ENCODE assay signal across 20 cellular contexts in genomic region chr1:1287288-1288110, GRCh38. TPM values are rescaled to one million over a fixed set of nuclear protein-coding genes. Genes with fewer than 3 reads are reported as not detected.
DNase-seq lines count a peak whose midpoint lies in the region; ATAC-seq and TF ChIP-seq lines count a peak whose summit lies in the region.
"Had no signal": no experiment of that assay in that cellular context is flagged by ENCODE, and none has a peak within 500 bp of the region (broad histone marks: within the 10 kb centered on the region; RNA-seq: fewer than 3 reads in every experiment).

No MANE protein-coding gene starts in this region.

- intact Hi-C loops in activated CD4-positive, alpha-beta T cell treated with anti-CD3 and anti-CD28 coated beads for 36 hours (cut with DNase I, micrococcal nuclease): no loop called here
- intact Hi-C loops in psoas muscle (cut with DNase I): no loop called here

- DNase-seq in activated CD4-positive, alpha-beta T cell treated with anti-CD3 and anti-CD28 coated beads for 36 hours: peak; percentile 32
- no peak for DNase-seq in activated CD4-positive, alpha-beta T cell treated with anti-CD3 and anti-CD28 coated beads for 48 hours
- DNase-seq in H7 (peak; percentile 75), WTC11 (ENCODE audit: low spot score) (peak; percentile 10), psoas muscle (peak; percentile 12 to 50), NCI-H1105 (lab: John Stamatoyannopoulos, UW) (no peak)
- DNase-seq: ACHN; AML-193; Calu3; CD4-positive, CD25-positive, alpha-beta regulatory T cell; DND-41; GDM1; GM23248; NCI-H1092; NCI-H2029; NK-92 treated with Interleukin-12 subunit alpha and Interleukin-12 subunit beta, amount 100 ng/mL, for 24 hours; SHP77 treated with DMSO at 0.1 percent for 48 hours; T-helper 1 cell had no signal

- H3K27ac Mint-ChIP-seq in activated CD4-positive, alpha-beta T cell treated with anti-CD3 and anti-CD28 coated beads for 36 hours: no peak overlapping the region
- no peak overlapping the region for H3K27ac Mint-ChIP-seq in WTC11
- H3K27ac Mint-ChIP-seq: CD4-positive, CD25-positive, alpha-beta regulatory T cell had no signal

- 81 to 85% (median 81%) methylated on average over 41 to 46 of the region's 46 CpGs for WGBS in psoas muscle, 3 donors

- no peaks in the 10 kb centered on the region for H3K9me3 Mint-ChIP-seq in activated CD4-positive, alpha-beta T cell treated with anti-CD3 and anti-CD28 coated beads for 36 hours (ENCODE audit: low read depth)
- H3K9me3 Mint-ChIP-seq in WTC11: no peaks in the 10 kb centered on the region

- no peaks in the 10 kb centered on the region for H3K4me1 ChIP-seq in psoas muscle

- no peaks in the 10 kb centered on the region for H3K27me3 Mint-ChIP-seq in activated CD4-positive, alpha-beta T cell treated with anti-CD3 and anti-CD28 coated beads for 36 hours
- no peaks in the 10 kb centered on the region for H3K27me3 Mint-ChIP-seq in WTC11 (ENCODE audit: low read depth)
- H3K27me3 Mint-ChIP-seq: CD4-positive, CD25-positive, alpha-beta regulatory T cell had no signal

- H3K36me3 ChIP-seq in H7 (replicated peaks; ENCODE audit: control insufficient read depth, insufficient read depth, low read length) (no peaks in the 10 kb centered on the region), psoas muscle (ENCODE audit: insufficient read depth in 1 of 2, low read depth in 1 of 2) (no peaks in the 10 kb centered on the region)

- H3K27me3 ChIP-seq in H7 (ENCODE audit: control insufficient read depth, insufficient read depth, low read length) (no peaks in the 10 kb centered on the region), psoas muscle (ENCODE audit: insufficient read depth in 3 of 3, low read length in 2 of 3) (peaks cover 0 to 33% (median 4%) of the 10 kb centered on the region in 3 donors)

- no peak for ATAC-seq in activated CD4-positive, alpha-beta T cell treated with anti-CD3 and anti-CD28 coated beads for 36 hours
- no peak for ATAC-seq in WTC11
- ATAC-seq in psoas muscle: no peak
- ATAC-seq in HG03175 (IDR thresholded peaks at IDR 0.05; ENCODE audit: unreplicated experiment): no peak
- ATAC-seq: SK-N-SH treated with all-trans-retinoic acid at 6 μM for 48 hours had no signal

- no peaks in the 10 kb centered on the region for H3K36me3 Mint-ChIP-seq in activated CD4-positive, alpha-beta T cell treated with anti-CD3 and anti-CD28 coated beads for 36 hours (ENCODE audit: low read depth)
- H3K36me3 Mint-ChIP-seq in WTC11: no peaks in the 10 kb centered on the region
- H3K36me3 Mint-ChIP-seq: CD4-positive, CD25-positive, alpha-beta regulatory T cell had no signal

- H3K4me3 ChIP-seq in H7 (ENCODE audit: insufficient read depth, low read depth, low read length) (no peak overlapping the region), psoas muscle (no peak overlapping the region)
- H3K4me3 ChIP-seq: GM23248 had no signal

- CTCF ChIA-PET in activated CD4-positive, alpha-beta T cell treated with anti-CD3 and anti-CD28 coated beads for 36 hours (lab: Charles Lee): no interaction called here
- CTCF ChIA-PET in WTC11 (lab: Charles Lee): interaction anchor here (0.6 to 1.8 kb wide), 2 partner anchors 8 to 40 kb away, joined by 8 read pairs; partner anchors contain the start of gene C1QTNF12

- no peak overlapping the region for H3K4me3 Mint-ChIP-seq in activated CD4-positive, alpha-beta T cell treated with anti-CD3 and anti-CD28 coated beads for 36 hours
- no peak overlapping the region for H3K4me3 Mint-ChIP-seq in WTC11
- H3K4me3 Mint-ChIP-seq: CD4-positive, CD25-positive, alpha-beta regulatory T cell had no signal

- no peaks in the 10 kb centered on the region for H3K9me3 ChIP-seq in psoas muscle

- TF ChIP-seq CTCF in WTC11 (IDR thresholded peaks at IDR 0.05): no peak
- TF ChIP-seq CTCF in psoas muscle (IDR thresholded peaks at IDR 0.05): no peak

- POLR2A ChIA-PET in activated CD4-positive, alpha-beta T cell treated with anti-CD3 and anti-CD28 coated beads for 36 hours (lab: Charles Lee): no interaction called here
- POLR2A ChIA-PET in WTC11 (lab: Charles Lee): no interaction called here

- no peaks in the 10 kb centered on the region for H3K4me1 Mint-ChIP-seq in activated CD4-positive, alpha-beta T cell treated with anti-CD3 and anti-CD28 coated beads for 36 hours
- peaks cover 4% of the 10 kb centered on the region; the same call in 1 of the 2 replicates for H3K4me1 Mint-ChIP-seq in WTC11

- H3K27ac ChIP-seq in psoas muscle: no peak overlapping the region
- H3K27ac ChIP-seq: GM23248 had no signal

TF ChIP-seq in WTC11, 78 proteins besides CTCF, POLR2A, EP300 and RAD21:
- TF ChIP-seq ATF1 (CRISPR knock-in tag; IDR thresholded peaks at IDR 0.05) (no peak), ETV6 (CRISPR knock-in tag; IDR thresholded peaks at IDR 0.05) (no peak), NFATC4 (CRISPR knock-in tag; IDR thresholded peaks at IDR 0.05) (no peak)

RNA-seq across cellular contexts. Expression of gene SCNN1D, which starts 7.3 kb away (rescaled TPM):
- 1 to 10 TPM; 3.6 to 3.8 TPM for total RNA-seq in activated CD4-positive, alpha-beta T cell treated with anti-CD3 and anti-CD28 coated beads for 36 hours
- 4.0 and 10.2 TPM in 2 replicates for total RNA-seq in H7 (2014; rRNA removed; shearing (Covaris generic))
- total RNA-seq in WTC11 (2021) (4.7 to 8.5 TPM (median 6.4 TPM) in 3 replicates), psoas muscle (1 to 10 TPM; 1.4 to 3.5 (median 1.4) TPM)
- 1 to 10 TPM in 2 of 3 donors, under 1 TPM in 1; 0.48 to 2.0 (median 1.6) TPM for polyA plus RNA-seq in psoas muscle
- polyA plus RNA-seq: CD4-positive, CD25-positive, alpha-beta regulatory T cell had no signal

RNA-seq across cellular contexts. Expression of gene UBE2J2, which starts 13.8 kb away (rescaled TPM):
- total RNA-seq in activated CD4-positive, alpha-beta T cell treated with anti-CD3 and anti-CD28 coated beads for 36 hours: 10 to 100 TPM; 57.4 to 60.2 TPM
- total RNA-seq in H7 (2014; rRNA removed; shearing (Covaris generic)): 81.8 and 105 TPM in 2 replicates
- total RNA-seq in WTC11 (2021) (62.6 to 72.2 TPM (median 65.6 TPM) in 3 replicates), psoas muscle (10 to 100 TPM; 36.8 to 48.1 (median 42.4) TPM)
- polyA plus RNA-seq in psoas muscle: 10 to 100 TPM; 44.9 to 80.9 (median 62.3) TPM

RNA-seq across cellular contexts. Expression of gene ACAP3, which starts 20.2 kb away (rescaled TPM):
- 10 to 100 TPM; 17.5 to 24.3 TPM for total RNA-seq in activated CD4-positive, alpha-beta T cell treated with anti-CD3 and anti-CD28 coated beads for 36 hours
- total RNA-seq in H7 (2014; rRNA removed; shearing (Covaris generic)): 55.7 and 55.9 TPM in 2 replicates
- total RNA-seq in WTC11 (2021) (25.1 to 42.2 TPM (median 30.7 TPM) in 3 replicates), psoas muscle (10 to 100 TPM; 20.8 to 32.0 (median 26.3) TPM)
- polyA plus RNA-seq in psoas muscle: 10 to 100 TPM; 14.7 to 23.7 (median 15.5) TPM

RNA-seq across cellular contexts. Expression of gene PUSL1, which starts 20.9 kb away (rescaled TPM):
- total RNA-seq in activated CD4-positive, alpha-beta T cell treated with anti-CD3 and anti-CD28 coated beads for 36 hours: 10 to 100 TPM; 13.7 to 18.0 TPM
- total RNA-seq in H7 (2014; rRNA removed; shearing (Covaris generic)): 93.5 and 98.6 TPM in 2 replicates
- total RNA-seq in WTC11 (2021): 42.5 to 51.5 TPM (median 43.6 TPM) in 3 replicates
- 1 to 10 TPM; 3.7 to 7.3 (median 5.8) TPM for total RNA-seq in psoas muscle
- polyA plus RNA-seq in psoas muscle: 1 to 10 TPM; 7.9 to 9.1 (median 9.0) TPM

RNA-seq across cellular contexts. Expression of gene INTS11, which starts 37.0 kb away (rescaled TPM):
- 100 to 1,000 TPM; 117 to 151 TPM for total RNA-seq in activated CD4-positive, alpha-beta T cell treated with anti-CD3 and anti-CD28 coated beads for 36 hours
- total RNA-seq in H7 (2014; rRNA removed; shearing (Covaris generic)): 169 and 189 TPM in 2 replicates
- 144 to 170 TPM (median 160 TPM) in 3 replicates for total RNA-seq in WTC11 (2021)
- total RNA-seq in psoas muscle: 10 to 100 TPM; 55.6 to 80.8 (median 64.0) TPM
- 10 to 100 TPM; 71.2 to 72.7 (median 71.8) TPM for polyA plus RNA-seq in psoas muscle

Comparison
In these comparisons a context has a peak if more than half of its experiments do, and no peak if none do; other contexts are left out.
1. DNase-seq: peak in activated CD4-positive, alpha-beta T cell treated with anti-CD3 and anti-CD28 coated beads for 36 hours (single experiment), H7 (single experiment), WTC11 (single experiment) and psoas muscle (2 of 2); none in activated CD4-positive, alpha-beta T cell treated with anti-CD3 and anti-CD28 coated beads for 48 hours (single experiment) and NCI-H1105 (single experiment).